11 cellular contexts compared by ENCODE assay signal in the genomic region with DNA sequence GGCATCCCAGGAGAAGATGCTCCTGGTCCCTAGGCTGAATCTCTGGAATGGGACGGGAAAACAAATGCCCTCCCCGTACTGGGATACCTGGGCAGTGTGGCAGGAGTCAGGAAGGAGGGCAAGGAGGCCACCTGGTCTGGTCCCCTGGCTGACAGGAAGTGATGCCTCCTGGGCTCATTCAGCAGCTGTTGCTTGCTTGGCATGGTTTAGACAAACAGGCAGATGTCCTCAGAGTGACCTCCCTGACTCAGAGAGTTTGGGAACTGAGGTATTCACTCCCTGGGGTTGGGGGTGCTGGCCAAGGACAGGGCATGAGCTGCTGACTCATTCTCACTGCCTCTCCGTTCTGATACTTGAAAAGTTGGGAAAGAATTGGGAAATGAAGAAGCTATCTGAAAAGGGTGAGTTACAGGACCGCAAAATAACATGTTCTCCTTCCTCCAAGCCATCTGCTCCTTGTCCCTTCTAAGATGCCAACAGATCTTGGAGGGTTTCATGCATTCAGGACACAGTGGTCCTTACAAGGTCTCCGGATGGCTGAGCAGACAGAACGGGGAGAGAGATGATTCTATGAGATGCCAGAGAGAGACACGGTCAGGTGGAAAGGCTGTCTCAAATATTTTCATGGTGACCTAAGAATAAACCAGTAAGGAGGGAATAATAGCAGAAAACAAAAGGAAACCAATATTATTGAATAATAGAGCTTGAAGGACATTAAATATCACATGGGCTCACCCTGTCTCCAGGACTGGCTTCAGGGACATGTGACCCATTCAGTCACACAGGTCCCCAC.
DNase-seq lines count a peak whose midpoint lies in the region; ATAC-seq, FAIRE-seq and TF ChIP-seq lines count a peak whose summit lies in the region.
"Had no signal": no experiment of that assay in that cellular context is flagged by ENCODE, and none has a peak within 500 bp of the region (broad histone marks: within the 10 kb centered on the region; RNA-seq: fewer than 3 reads in every experiment).

No MANE protein-coding gene starts in this region.

- POLR2A ChIA-PET in PC-3 (lab: Charles Lee; ENCODE audit: unreplicated experiment): no interaction called here
- POLR2A ChIA-PET in naive thymus-derived CD8-positive, alpha-beta T cell (lab: Charles Lee): no interaction called here

- no peaks in the 10 kb centered on the region for H3K36me3 ChIP-seq in PC-3 (ENCODE audit: low read depth, low read length)
- H3K36me3 ChIP-seq in pancreas: no peaks in the 10 kb centered on the region
- no peaks in the 10 kb centered on the region for H3K36me3 ChIP-seq in prostate gland

- H3K4me1 ChIP-seq in PC-3 (ENCODE audit: insufficient read depth, low read length) (peaks cover 36% of the 10 kb centered on the region), pancreas (no peaks in the 10 kb centered on the region), prostate gland (replicated peaks) (no peaks in the 10 kb centered on the region)

- in situ Hi-C loops in Caki2 (cut with HindIII; ENCODE audit: low pct_unique_long_range_greater_than_20kb, low sequenced_read_pairs): loop anchor here (25.0 kb wide), 1 partner anchor 99 kb away; no protein-coding TSS in a partner anchor

- no peak for TF ChIP-seq POLR2A in prostate gland (IDR thresholded peaks at IDR 0.05)

- no peaks in the 10 kb centered on the region for H3K36me3 Mint-ChIP-seq in naive thymus-derived CD8-positive, alpha-beta T cell

- peak; percentile 57 for ATAC-seq in PC-3
- ATAC-seq in pancreas: peak in 3 of 4 donors; percentile 63 to 85 (median 70)
- no peak for ATAC-seq in naive thymus-derived CD8-positive, alpha-beta T cell
- ATAC-seq in HG03175 (IDR thresholded peaks at IDR 0.05; ENCODE audit: unreplicated experiment): no peak
- ATAC-seq: activated T-cell treated with anti-CD3 and anti-CD28 coated beads, Interleukin-2, amount 50 U/mL, for 72 hours had no signal

- peak overlapping the region; percentile 62 for H3K4me2 ChIP-seq in PC-3 (ENCODE audit: low read length)

- TF ChIP-seq CTCF in PC-3 (conservative IDR thresholded peaks at IDR 0.05; ENCODE audit: low read depth, low read length): no peak
- TF ChIP-seq CTCF in pancreas (IDR thresholded peaks at IDR 0.05): no peak
- TF ChIP-seq CTCF in prostate gland (IDR thresholded peaks at IDR 0.05): no peak

- peak overlapping the region; percentile 93 for H3K9ac ChIP-seq in PC-3 (ENCODE audit: low read length)

- H3K79me2 ChIP-seq in PC-3 (ENCODE audit: low read length): no peaks in the 10 kb centered on the region

- H3K4me3 Mint-ChIP-seq in naive thymus-derived CD8-positive, alpha-beta T cell: no peak overlapping the region
- H3K4me3 Mint-ChIP-seq: activated T-cell treated with anti-CD3 and anti-CD28 coated beads, Interleukin-2, amount 50 U/mL, for 72 hours had no signal

- H3K27me3 ChIP-seq in PC-3 (ENCODE audit: low read length) (no peaks in the 10 kb centered on the region), pancreas (no peaks in the 10 kb centered on the region), prostate gland (replicated peaks; ENCODE audit: insufficient read depth) (no peaks in the 10 kb centered on the region)

- H4K20me1 ChIP-seq in PC-3 (ENCODE audit: low read length): no peaks in the 10 kb centered on the region

- no TSS peak for BruUV-seq in PC-3 (replicated peaks; lab: Mats Ljungman, UMichigan)

- 65 to 86% methylated on average over 7 of the region's 7 CpGs for WGBS in pancreas, 2 donors
- 72% methylated on average over 7 of the region's 7 CpGs for WGBS in prostate gland

- CTCF ChIA-PET in PC-3 (lab: Charles Lee): interaction anchor here (0.7 kb wide), 1 partner anchor 45 kb away, joined by 3 read pairs; no protein-coding TSS in a partner anchor

- FAIRE-seq in pancreas (lab: Jason Lieb, UNC): no peak
- FAIRE-seq: G401.6 had no signal

- intact Hi-C loops in PC-3 (cut with micrococcal nuclease) (loop anchor here (2.0 kb wide), 1 partner anchor 69 kb away; no protein-coding TSS in a partner anchor), pancreas (cut with DNase I) (no loop called here), prostate gland (cut with DNase I) (no loop called here)

- H3K4me1 Mint-ChIP-seq in naive thymus-derived CD8-positive, alpha-beta T cell: no peaks in the 10 kb centered on the region

- peaks cover 0 to 3% (median 0%) of the 10 kb centered on the region in 5 donors for H3K27me3 Mint-ChIP-seq in naive thymus-derived CD8-positive, alpha-beta T cell

- H3K27ac Mint-ChIP-seq in naive thymus-derived CD8-positive, alpha-beta T cell: no peak overlapping the region
- H3K27ac Mint-ChIP-seq: activated T-cell treated with anti-CD3 and anti-CD28 coated beads, Interleukin-2, amount 50 U/mL, for 72 hours had no signal

- H3F3A ChIP-seq in PC-3 (ENCODE audit: low read length, unreplicated experiment): peaks cover 5% of the 10 kb centered on the region

- H3K9me3 ChIP-seq in PC-3 (ENCODE audit: low read length) (no peaks in the 10 kb centered on the region), pancreas (no peaks in the 10 kb centered on the region), prostate gland (no peaks in the 10 kb centered on the region)

- no peak overlapping the region for H2AFZ ChIP-seq in PC-3 (ENCODE audit: low read length)

- DNase-seq in Caki2 (ENCODE audit: low read depth) (peak; percentile 84), PC-3 (peak; percentile 95), fibroblast of gingiva (ENCODE audit: low read depth) (peak; percentile 97), pancreas (peak in 2 of 6 donors; percentile 8 to 19), prostate gland (ENCODE audit: low spot score) (no peak), NCI-H1417 treated with DMSO at 0.1 percent for 48 hours (lab: John Stamatoyannopoulos, UW) (no peak)
- DNase-seq in naive thymus-derived CD8-positive, alpha-beta T cell: no peak
- DNase-seq: activated T-cell treated with anti-CD3 and anti-CD28 coated beads, Interleukin-2, amount 50 U/mL, for 72 hours; NCI-H510A treated with DMSO at 0.1 percent for 48 hours had no signal

- peak overlapping the region; percentile 100 for H3K27ac ChIP-seq in PC-3 (ENCODE audit: low read length)
- no peak overlapping the region for H3K27ac ChIP-seq in pancreas
- H3K27ac ChIP-seq in prostate gland: no peak overlapping the region

- H3K4me3 ChIP-seq in PC-3 (ENCODE audit: low read length): no peak overlapping the region
- H3K4me3 ChIP-seq in pancreas: no peak overlapping the region
- no peak overlapping the region for H3K4me3 ChIP-seq in prostate gland

- no peaks in the 10 kb centered on the region for H3K9me2 ChIP-seq in PC-3 (replicated peaks; ENCODE audit: low read length)

- H3K9me3 Mint-ChIP-seq in naive thymus-derived CD8-positive, alpha-beta T cell: peaks cover 0 to 3% (median 0%) of the 10 kb centered on the region in 9 donors

Comparison
In these comparisons a context has a peak if more than half of its experiments do, and no peak if none do; other contexts are left out.
1. DNase-seq: peak in Caki2 (single experiment), PC-3 (single experiment) and fibroblast of gingiva (single experiment); none in prostate gland (single experiment), naive thymus-derived CD8-positive, alpha-beta T cell (0 of 10) and NCI-H1417 treated with DMSO at 0.1 percent for 48 hours (single experiment).
2. ATAC-seq: peak in PC-3 (single experiment) and pancreas (3 of 4); none in naive thymus-derived CD8-positive, alpha-beta T cell (0 of 2) and HG03175 (single experiment).